In the genomic region with DNA sequence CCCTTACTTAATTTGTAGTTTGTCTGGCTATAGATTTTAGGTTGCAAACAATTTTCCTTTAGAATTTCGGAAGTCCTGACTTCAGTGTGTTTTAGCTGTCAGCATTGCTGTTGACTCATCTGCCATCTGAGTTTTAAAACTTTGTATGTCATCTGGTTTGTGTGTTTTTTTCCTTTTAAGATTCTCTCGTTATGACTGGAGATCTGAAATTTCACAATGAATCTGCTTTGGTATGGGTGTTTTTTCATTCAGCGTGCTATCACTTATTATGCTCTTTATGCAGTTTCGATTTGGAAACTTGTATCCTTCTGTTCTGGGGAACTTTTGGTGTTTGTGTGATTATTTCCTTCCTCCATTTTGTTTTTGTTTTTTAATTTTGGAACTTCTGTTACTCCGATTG, we compare ENCODE assay signal across 13 cellular contexts. TPM values are rescaled to one million over a fixed set of nuclear protein-coding genes. Genes with fewer than 3 reads are reported as not detected.
DNase-seq lines count a peak whose midpoint lies in the region; ATAC-seq and TF ChIP-seq lines count a peak whose summit lies in the region.
"Had no signal": no experiment of that assay in that cellular context is flagged by ENCODE, and none has a peak within 500 bp of the region (broad histone marks: within the 10 kb centered on the region; RNA-seq: fewer than 3 reads in every experiment).

No MANE protein-coding gene starts in this region.

- H3K4me3 ChIP-seq in fibroblast of mammary gland (ENCODE audit: control insufficient read depth, low read depth, low read length) (no peak overlapping the region), left ventricle myocardium inferior (no peak overlapping the region)
- H3K4me3 ChIP-seq: SJSA1 had no signal

- intact Hi-C loops in left ventricle myocardium inferior (cut with micrococcal nuclease): no loop called here

- H3K27me3 ChIP-seq in left ventricle myocardium inferior (ENCODE audit: low read depth): no peaks in the 10 kb centered on the region
- H3K27me3 ChIP-seq: neutrophil, SJSA1 had no signal

- H3K36me3 ChIP-seq in left ventricle myocardium inferior: no peaks in the 10 kb centered on the region
- H3K36me3 ChIP-seq: neutrophil, SJSA1 had no signal

- TF ChIP-seq CTCF in GM20000 (IDR thresholded peaks at IDR 0.05; ENCODE audit: extremely low read depth, missing control alignments) (no peak), fibroblast of mammary gland (conservative IDR thresholded peaks at IDR 0.05; ENCODE audit: control insufficient read depth, insufficient read depth, low read depth, low read length) (no peak), left ventricle myocardium inferior (IDR thresholded peaks at IDR 0.05; ENCODE audit: borderline replicate concordance) (no peak)

- ATAC-seq in activated CD4-positive, CD25-positive, alpha-beta regulatory T cell treated with anti-CD3 and anti-CD28 coated beads, Interleukin-2, amount 50 U/mL, for 24 hours: peak; percentile 79 to 84
- ATAC-seq in HG03135 (IDR thresholded peaks at IDR 0.05; ENCODE audit: unreplicated experiment): peak; percentile 65

- no peaks in the 10 kb centered on the region for H3K4me1 ChIP-seq in left ventricle myocardium inferior
- H3K4me1 ChIP-seq: SJSA1 had no signal

- DNase-seq in activated CD4-positive, CD25-positive, alpha-beta regulatory T cell (lab: John Stamatoyannopoulos, UW): no peak
- DNase-seq in GM20000 (ENCODE audit: low spot score) (peak; percentile 78), fibroblast of mammary gland (ENCODE audit: low read depth) (peak; percentile 42), caudate nucleus (lab: John Stamatoyannopoulos, UW) (no peak), left ventricle myocardium inferior (no peak), NCI-H1436 treated with DMSO at 0.1 percent for 48 hours (lab: John Stamatoyannopoulos, UW) (no peak)
- DNase-seq: islet precursor cell, NCI-H2171 had no signal

- H3K9me3 ChIP-seq in left ventricle myocardium inferior (replicated peaks): peaks cover 19% of the 10 kb centered on the region
- H3K9me3 ChIP-seq: neutrophil had no signal

- H3K27ac ChIP-seq in caudate nucleus (ENCODE audit: low read depth, low read length): no peak overlapping the region
- no peak overlapping the region for H3K27ac ChIP-seq in left ventricle myocardium inferior (replicated peaks)
- H3K27ac ChIP-seq: 22Rv1, neutrophil, SJSA1 had no signal

RNA-seq across cellular contexts. Expression of gene ZNF280D, which starts 53.7 kb away (rescaled TPM):
- total RNA-seq in left ventricle myocardium inferior: 22.0 TPM

Comparison
In these comparisons a context has a peak if more than half of its experiments do, and no peak if none do; other contexts are left out.
1. DNase-seq: peak in GM20000 (single experiment) and fibroblast of mammary gland (single experiment); none in activated CD4-positive, CD25-positive, alpha-beta regulatory T cell (0 of 4), caudate nucleus (0 of 61), left ventricle myocardium inferior (single experiment) and NCI-H1436 treated with DMSO at 0.1 percent for 48 hours (single experiment).